Comparison of ENCODE assay signal across 8 cellular contexts in genomic region chr1:18956189-18957135, GRCh38. TPM values are rescaled to one million over a fixed set of nuclear protein-coding genes. Genes with fewer than 3 reads are reported as not detected.
DNase-seq lines count a peak whose midpoint lies in the region; ATAC-seq, FAIRE-seq and TF ChIP-seq lines count a peak whose summit lies in the region.

Gene IFFO2 (minus strand): TSS chr1:18956676. CDS start chr1:18956332, 344 bp downstream.

- peak; percentile 89 for FAIRE-seq in G401.6 (lab: Jason Lieb, UNC)

- H3K4me3 ChIP-seq in H7 (ENCODE audit: insufficient read depth, low read depth, low read length), result peak within 1 kb of the TSS; percentile 78

- DNase-seq in H7, result peak; percentile 100
- peak; percentile 92 for DNase-seq in M059J (ENCODE audit: low read depth)
- DNase-seq in activated naive CD4-positive, alpha-beta T cell treated with anti-CD3 and anti-CD28 coated beads, Interleukin-2, amount 50 U/mL, for 16 hours, result peak; percentile 98
- DNase-seq in germinal center (ENCODE audit: low spot score), result peak; percentile 100
- DNase-seq in nucleus accumbens (lab: John Stamatoyannopoulos, UW), result peak; percentile 73 to 99 (median 97)
- peak; percentile 97 for DNase-seq in superior temporal gyrus (ENCODE audit: extremely low spot score)

- H3K27me3 ChIP-seq in H7 (ENCODE audit: control insufficient read depth, insufficient read depth, low read length), result peaks cover 17% of the 10 kb centered on the region

- H3K36me3 ChIP-seq in H7 (replicated peaks; ENCODE audit: control insufficient read depth, insufficient read depth, low read length), result no peaks in the 10 kb centered on the region

- peak; percentile 95 for ATAC-seq in SK-N-SH treated with all-trans-retinoic acid at 6 μM for 48 hours

TF ChIP-seq in SK-N-SH treated with all-trans-retinoic acid at 6 μM for 48 hours, 23 proteins besides CTCF, POLR2A, EP300 and RAD21:
- TF ChIP-seq OSR1 (CRISPR knock-in tag; IDR thresholded peaks at IDR 0.05), result no peak
- no peak for TF ChIP-seq POU6F1 (CRISPR knock-in tag; IDR thresholded peaks at IDR 0.05; ENCODE audit: borderline replicate concordance, low read depth)
- no peak for TF ChIP-seq RARB (CRISPR knock-in tag; IDR thresholded peaks at IDR 0.05)
- no peak for TF ChIP-seq ZNF565 (CRISPR knock-in tag; conservative IDR thresholded peaks at IDR 0.05; ENCODE audit: low read depth)
- TF ChIP-seq TCF4 (CRISPR knock-in tag; IDR thresholded peaks at IDR 0.05; ENCODE audit: borderline replicate concordance), result no peak
- no peak for TF ChIP-seq ZC3H10 (CRISPR knock-in tag; IDR thresholded peaks at IDR 0.05)
- no peak for TF ChIP-seq TSHZ2 (CRISPR knock-in tag; IDR thresholded peaks at IDR 0.05)
- no peak for TF ChIP-seq PPARA (CRISPR knock-in tag; IDR thresholded peaks at IDR 0.05; ENCODE audit: borderline replicate concordance)
- TF ChIP-seq ZNF70 (CRISPR knock-in tag; IDR thresholded peaks at IDR 0.05), result no peak
- TF ChIP-seq SNAI2 (CRISPR knock-in tag; IDR thresholded peaks at IDR 0.05), result no peak
- no peak for TF ChIP-seq BACH2 (CRISPR knock-in tag; IDR thresholded peaks at IDR 0.05; ENCODE audit: borderline replicate concordance)
- TF ChIP-seq ARNTL (CRISPR knock-in tag; IDR thresholded peaks at IDR 0.05; ENCODE audit: borderline replicate concordance, low read depth), result no peak
- no peak for TF ChIP-seq CSRNP3 (CRISPR knock-in tag; IDR thresholded peaks at IDR 0.05)
- TF ChIP-seq GLIS3 (CRISPR knock-in tag; IDR thresholded peaks at IDR 0.05), result no peak
- TF ChIP-seq TOX (CRISPR knock-in tag; IDR thresholded peaks at IDR 0.05; ENCODE audit: borderline replicate concordance), result no peak
- TF ChIP-seq ZFP30 (CRISPR knock-in tag; IDR thresholded peaks at IDR 0.05), result no peak
- no peak for TF ChIP-seq ESRRG (CRISPR knock-in tag; IDR thresholded peaks at IDR 0.05)
TF ChIP-seq in SK-N-SH treated with all-trans-retinoic acid at 6 μM for 48 hours: peak in this region for 0.

RNA-seq across cellular contexts. Expression of gene IFFO2, which starts in this region (rescaled TPM):
- 16.8 and 19.6 TPM in 2 replicates for total RNA-seq in H7 (2014; rRNA removed; shearing (Covaris generic))
- total RNA-seq in M059J (2014; rRNA removed; shearing (Covaris generic)), result 6.7 and 13.2 TPM in 2 replicates

Comparison
In these comparisons a context has a peak if more than half of its experiments do, and no peak if none do; other contexts are left out.
1. Peak in every context shown above with its lines: DNase-seq, ATAC-seq and H3K4me3 ChIP-seq.